ENCODE assay signal across 1 cellular context in genomic region chr10:23158370-23158769, GRCh38.
TF ChIP-seq lines count a peak whose summit lies in the region.

No MANE protein-coding gene starts in this region.

TF ChIP-seq in HepG2, 621 proteins besides CTCF, POLR2A, EP300 and RAD21 (continued from another document and continues in another):
- TF ChIP-seq ZNF646 (CRISPR knock-in tag; IDR thresholded peaks at IDR 0.05) (no peak), SP4 (CRISPR knock-in tag; IDR thresholded peaks at IDR 0.05) (no peak), GATAD2A (CRISPR knock-in tag; IDR thresholded peaks at IDR 0.05) (0 out of 2 replicates have a peak, but pooled peaks have one; percentile 31), ZNF142 (CRISPR knock-in tag; IDR thresholded peaks at IDR 0.05) (no peak), JDP2 (CRISPR knock-in tag; IDR thresholded peaks at IDR 0.05; ENCODE audit: borderline replicate concordance) (no peak), SRSF1 (optimal IDR thresholded peaks at IDR 0.05; ENCODE audit: low read depth, low read length) (no peak), ELF3 (CRISPR knock-in tag; IDR thresholded peaks at IDR 0.05) (0 out of 2 replicates have a peak, but pooled peaks have one; percentile 9), KDM4B (CRISPR knock-in tag; IDR thresholded peaks at IDR 0.05) (no peak), MYC (CRISPR knock-in tag; IDR thresholded peaks at IDR 0.05; ENCODE audit: borderline replicate concordance) (no peak), ATM (IDR thresholded peaks at IDR 0.05; ENCODE audit: borderline replicate concordance) (no peak), FOXO1 (CRISPR knock-in tag; IDR thresholded peaks at IDR 0.05) (0 out of 2 replicates have a peak, but pooled peaks have one; percentile 30), EED (CRISPR knock-in tag; IDR thresholded peaks at IDR 0.05) (no peak), NPAS2 (CRISPR knock-in tag; IDR thresholded peaks at IDR 0.05; ENCODE audit: borderline replicate concordance) (no peak), ZNF552 (CRISPR knock-in tag; IDR thresholded peaks at IDR 0.05; ENCODE audit: borderline replicate concordance) (no peak), ARID3A (IDR thresholded peaks at IDR 0.05; ENCODE audit: low read depth, low read length) (0 out of 2 replicates have a peak, but pooled peaks have one; percentile 12), CCAR2 (optimal IDR thresholded peaks at IDR 0.05; ENCODE audit: low read depth, low read length) (no peak), TCF12 (IDR thresholded peaks at IDR 0.05) (no peak), TCF12 (CRISPR knock-in tag; IDR thresholded peaks at IDR 0.05) (no peak), SSRP1 (CRISPR knock-in tag; IDR thresholded peaks at IDR 0.05) (no peak), ZMYM2 (CRISPR knock-in tag; IDR thresholded peaks at IDR 0.05) (no peak), ZBTB21 (CRISPR knock-in tag; IDR thresholded peaks at IDR 0.05) (no peak), KDM1A (CRISPR knock-in tag; IDR thresholded peaks at IDR 0.05) (no peak), PHF21A (CRISPR knock-in tag; IDR thresholded peaks at IDR 0.05) (no peak), MIXL1 (CRISPR knock-in tag; IDR thresholded peaks at IDR 0.05) (no peak; the same call in 1 of the 2 replicates), ZNF788 (CRISPR knock-in tag; IDR thresholded peaks at IDR 0.05; ENCODE audit: borderline replicate concordance) (no peak), NFAT5 (CRISPR knock-in tag; IDR thresholded peaks at IDR 0.05) (no peak), FOXP4 (CRISPR knock-in tag; IDR thresholded peaks at IDR 0.05) (0 out of 2 replicates have a peak, but pooled peaks have one; percentile 39), IRF1 (CRISPR knock-in tag; IDR thresholded peaks at IDR 0.05; ENCODE audit: low read depth) (no peak), ZNF451 (CRISPR knock-in tag; IDR thresholded peaks at IDR 0.05) (no peak), NR1H2 (CRISPR knock-in tag; IDR thresholded peaks at IDR 0.05; ENCODE audit: borderline replicate concordance, low read depth) (no peak), HBP1 (CRISPR knock-in tag; IDR thresholded peaks at IDR 0.05; ENCODE audit: low read depth) (no peak)
